Comparison of ENCODE assay signal across 8 cellular contexts in the genomic region with DNA sequence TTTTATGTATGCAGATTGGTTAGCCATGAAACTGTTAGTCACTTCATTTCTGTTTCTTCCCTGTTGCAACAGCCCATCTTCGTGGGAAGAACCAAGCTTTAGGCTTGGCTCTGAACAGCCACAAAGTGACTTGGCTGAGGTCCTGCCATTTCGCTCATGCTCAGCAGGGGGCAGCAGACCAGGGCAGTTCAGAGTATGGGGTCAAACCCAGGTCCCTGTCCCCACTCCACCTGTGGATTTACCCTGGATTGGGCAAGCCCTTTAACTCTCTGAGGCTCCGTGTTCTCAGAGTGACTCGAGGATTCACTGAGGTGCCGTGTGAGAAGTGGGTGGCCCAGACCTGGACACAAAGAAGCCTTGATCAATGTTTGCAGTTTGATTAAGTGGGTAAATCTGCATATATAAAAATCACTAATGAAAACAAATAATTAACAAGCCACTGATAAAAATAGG. TPM values are rescaled to one million over a fixed set of nuclear protein-coding genes. Genes with fewer than 3 reads are reported as not detected.
DNase-seq lines count a peak whose midpoint lies in the region; ATAC-seq, FAIRE-seq and TF ChIP-seq lines count a peak whose summit lies in the region.

No MANE protein-coding gene starts in this region.

- no peak overlapping the region for H3K4me2 ChIP-seq in smooth muscle cell

- 42 to 53% (median 50%) methylated on average over 5 of the region's 5 CpGs for WGBS in heart left ventricle, 4 donors
- 60% methylated on average over 5 of the region's 5 CpGs for WGBS in smooth muscle cell (ENCODE audit: low lambda C conversion rate)

- no peak overlapping the region for H3K4me3 ChIP-seq in AG09309 (ENCODE audit: control insufficient read depth, low read depth, low read length)
- H3K4me3 ChIP-seq in heart left ventricle, result no peak overlapping the region
- no peak overlapping the region for H3K4me3 ChIP-seq in smooth muscle cell

- no peak overlapping the region for H3K27ac ChIP-seq in heart left ventricle
- H3K27ac ChIP-seq in smooth muscle cell (ENCODE audit: low read depth), result no peak overlapping the region

- peaks cover 52% of the 10 kb centered on the region for H4K20me1 ChIP-seq in smooth muscle cell (ENCODE audit: low read depth)

- no peak overlapping the region for H2AFZ ChIP-seq in smooth muscle cell (ENCODE audit: low read depth)

- H3K4me1 ChIP-seq in heart left ventricle, result peaks cover 0 to 15% (median 6%) of the 10 kb centered on the region in 12 donors
- no peaks in the 10 kb centered on the region for H3K4me1 ChIP-seq in smooth muscle cell (ENCODE audit: low read depth)

- H3K27me3 ChIP-seq in heart left ventricle, result no peaks in the 10 kb centered on the region
- no peaks in the 10 kb centered on the region for H3K27me3 ChIP-seq in smooth muscle cell (ENCODE audit: low read depth)

- no peak for TF ChIP-seq POLR2A in heart left ventricle (IDR thresholded peaks at IDR 0.05)

- TF ChIP-seq CTCF in AG09309 (IDR thresholded peaks at IDR 0.05; ENCODE audit: control insufficient read depth, insufficient read depth, low read depth, low read length, missing control alignments), result peak; percentile 90
- peak; percentile 77 for TF ChIP-seq CTCF in GM20000 (IDR thresholded peaks at IDR 0.05; ENCODE audit: extremely low read depth, missing control alignments)
- peak; percentile 64 to 87 (median 75) for TF ChIP-seq CTCF in heart left ventricle (IDR thresholded peaks at IDR 0.05)
- TF ChIP-seq CTCF in smooth muscle cell (IDR thresholded peaks at IDR 0.05; ENCODE audit: borderline replicate concordance, insufficient read depth, poor library complexity, severe bottlenecking), result peak; percentile 75

- DNase-seq in AG09309 (ENCODE audit: low read depth), result peak; percentile 40
- peak; percentile 64 for DNase-seq in GM20000 (ENCODE audit: low spot score)
- DNase-seq in RPMI8226, result peak; percentile 54
- peak in 1 of 2 donors; percentile 72 for DNase-seq in activated naive CD4-positive, alpha-beta T cell treated with anti-CD3 and anti-CD28 coated beads, Interleukin-2, amount 50 U/mL, for 72 hours (ENCODE audit: low spot score in 2 of 2)
- peak in 3 of 5 donors; percentile 26 to 63 (median 59) for DNase-seq in heart left ventricle
- DNase-seq in smooth muscle cell (lab: John Stamatoyannopoulos, UW; ENCODE audit: unreplicated experiment), result no peak
- no peak for DNase-seq in RCC 7860 (ENCODE audit: low spot score)
- DNase-seq in ureter (ENCODE audit: low spot score), result no peak

- H3K9ac ChIP-seq in smooth muscle cell (ENCODE audit: low read depth), result no peak overlapping the region

- peaks cover 2 to 87% (median 80%) of the 10 kb centered on the region in 9 donors for H3K36me3 ChIP-seq in heart left ventricle
- peaks cover 8% of the 10 kb centered on the region for H3K36me3 ChIP-seq in smooth muscle cell (ENCODE audit: low read depth)

- FAIRE-seq in RCC 7860 (lab: Jason Lieb, UNC), result no peak

- no peaks in the 10 kb centered on the region for H3K9me3 Mint-ChIP-seq in activated naive CD4-positive, alpha-beta T cell treated with anti-CD3 and anti-CD28 coated beads, Interleukin-2, amount 50 U/mL, for 72 hours

- H3F3A ChIP-seq in smooth muscle cell (ENCODE audit: low read depth), result no peaks in the 10 kb centered on the region

- H3K79me2 ChIP-seq in smooth muscle cell (ENCODE audit: low read depth), result no peaks in the 10 kb centered on the region

- H3K36me3 Mint-ChIP-seq in activated naive CD4-positive, alpha-beta T cell treated with anti-CD3 and anti-CD28 coated beads, Interleukin-2, amount 50 U/mL, for 72 hours, result no peaks in the 10 kb centered on the region

- H3K27ac Mint-ChIP-seq in activated naive CD4-positive, alpha-beta T cell treated with anti-CD3 and anti-CD28 coated beads, Interleukin-2, amount 50 U/mL, for 72 hours, result no peak overlapping the region

- H3K9me3 ChIP-seq in heart left ventricle (no peaks in the 10 kb centered on the region), smooth muscle cell (replicated peaks; ENCODE audit: low read depth) (no peaks in the 10 kb centered on the region)

- intact Hi-C loops in heart left ventricle (cut with DNase I), result loop anchor here in 8 of 10 donors (2.0 to 10.0 kb wide), 6 partner anchors 166 to 234 kb away; partner anchors contain the start of gene TP53INP2 (in 1 of the 8)

- ATAC-seq in activated naive CD4-positive, alpha-beta T cell treated with anti-CD3 and anti-CD28 coated beads, Interleukin-2, amount 50 U/mL, for 72 hours, result peak; percentile 64 to 70
- ATAC-seq in heart left ventricle, result peak in 3 of 4 donors; percentile 43 to 65 (median 65)

RNA-seq across cellular contexts. Expression of gene MAP1LC3A, which starts 19.8 kb away (rescaled TPM):
- total RNA-seq in activated naive CD4-positive, alpha-beta T cell treated with anti-CD3 and anti-CD28 coated beads, Interleukin-2, amount 50 U/mL, for 72 hours, result 1 to 10 TPM; 1.3 to 1.9 TPM
- total RNA-seq in heart left ventricle, result 100 to 1,000 TPM in 3 of 9 donors, 10 to 100 TPM in 6; 54.0 to 212 (median 88.6) TPM
- polyA plus RNA-seq in heart left ventricle, result 100 to 1,000 TPM in 1 of 2 donors, 10 to 100 TPM in 1; 42.8 to 145 TPM
- total RNA-seq in smooth muscle cell, result 32.4 and 47.8 TPM in 2 replicates
- 84.0 and 95.4 TPM in 2 replicates for polyA plus RNA-seq in smooth muscle cell
- total RNA-seq in ureter, result 36.2 TPM

RNA-seq across cellular contexts. Expression of gene DYNLRB1, which starts 22.5 kb away (rescaled TPM):
- 10 to 100 TPM; 72.0 to 82.9 TPM for total RNA-seq in activated naive CD4-positive, alpha-beta T cell treated with anti-CD3 and anti-CD28 coated beads, Interleukin-2, amount 50 U/mL, for 72 hours
- total RNA-seq in heart left ventricle, result 100 to 1,000 TPM; 129 to 376 (median 145) TPM
- polyA plus RNA-seq in heart left ventricle, result 100 to 1,000 TPM; 200 to 405 TPM
- total RNA-seq in smooth muscle cell, result 185 and 224 TPM in 2 replicates
- polyA plus RNA-seq in smooth muscle cell, result 202 and 266 TPM in 2 replicates
- 123 TPM for total RNA-seq in ureter

Comparison
In these comparisons a context has a peak if more than half of its experiments do, and no peak if none do; other contexts are left out.
1. DNase-seq: peak in AG09309 (single experiment), GM20000 (single experiment), RPMI8226 (single experiment) and heart left ventricle (3 of 5); none in smooth muscle cell (single experiment), RCC 7860 (single experiment) and ureter (single experiment).
2. RNA of gene MAP1LC3A, which starts 19.8 kb away (total RNA-seq): 54.0 to 212 TPM in heart left ventricle, 36.2 TPM in ureter (single experiment) and 32.4 to 47.8 TPM in smooth muscle cell; 1.3 to 1.9 TPM in activated naive CD4-positive, alpha-beta T cell treated with anti-CD3 and anti-CD28 coated beads, Interleukin-2, amount 50 U/mL, for 72 hours; every median in the first group is over 10 times any median in the second.
3. Peak in every context shown above with its lines, with median percentiles within 50 percentile points of each other: CTCF ChIP-seq.